20 cellular contexts compared by ENCODE assay signal in genomic region chr5:3359642-3360041, GRCh38.
DNase-seq lines count a peak whose midpoint lies in the region; ATAC-seq and TF ChIP-seq lines count a peak whose summit lies in the region.
"Had no signal": no experiment of that assay in that cellular context is flagged by ENCODE, and none has a peak within 500 bp of the region (broad histone marks: within the 10 kb centered on the region; RNA-seq: fewer than 3 reads in every experiment).

No MANE protein-coding gene starts in this region.

- POLR2A ChIA-PET in HEK293 (lab: Yijun Ruan, JAX) = no interaction called here

- H3K9me3 ChIP-seq in HEK293 (ENCODE audit: control insufficient read depth, insufficient read depth, low read depth, low read length) (no peaks in the 10 kb centered on the region), psoas muscle (no peaks in the 10 kb centered on the region)

- H3K4me1 ChIP-seq in HEK293 (ENCODE audit: control insufficient read depth, insufficient read depth, low read length) (no peaks in the 10 kb centered on the region), psoas muscle (no peaks in the 10 kb centered on the region)

- intact Hi-C loops in psoas muscle (cut with DNase I) = loop anchor here in 1 of 2 donors (2.0 kb wide), 1 partner anchor 77 kb away; no protein-coding TSS in a partner anchor

- H3K36me3 ChIP-seq in HEK293 (ENCODE audit: control insufficient read depth in 2 of 2, insufficient read depth in 1 of 2, low read length in 2 of 2) (no peaks in the 10 kb centered on the region), psoas muscle (ENCODE audit: insufficient read depth in 1 of 2, low read depth in 1 of 2) (no peaks in the 10 kb centered on the region)

- CTCF ChIA-PET in HEK293 (lab: Yijun Ruan, JAX) = no interaction called here

- no peaks in the 10 kb centered on the region for H3K27me3 ChIP-seq in psoas muscle (ENCODE audit: insufficient read depth in 3 of 3, low read length in 2 of 3)

- H3K27ac ChIP-seq in HEK293 (ENCODE audit: extremely low read depth, low read depth, low read length) (no peak overlapping the region), psoas muscle (no peak overlapping the region)
- H3K27ac ChIP-seq: HL-60, KMS-11 had no signal

- TF ChIP-seq CTCF in HEK293 (tag by site-specific recombination; IDR thresholded peaks at IDR 0.05) (no peak), psoas muscle (IDR thresholded peaks at IDR 0.05) (no peak)

- H3K4me3 ChIP-seq in HEK293 (ENCODE audit: low read depth, low read length) = no peak overlapping the region
- H3K4me3 ChIP-seq in psoas muscle = no peak overlapping the region

- peak; percentile 26 to 77 (median 50) for ATAC-seq in psoas muscle
- no peak for ATAC-seq in GM21576 (IDR thresholded peaks at IDR 0.05; ENCODE audit: unreplicated experiment)
- no peak for ATAC-seq in GM19023 (IDR thresholded peaks at IDR 0.05; ENCODE audit: unreplicated experiment)

- 9 to 29% (median 18%) methylated on average over 4 of the region's 4 CpGs for WGBS in psoas muscle, 3 donors

- peak; percentile 31 for DNase-seq in DMS153 treated with DMSO at 0.1 percent for 48 hours (lab: John Stamatoyannopoulos, UW; ENCODE audit: unreplicated experiment)
- DNase-seq in ecto neural progenitor cell (ENCODE audit: low spot score) = peak; percentile 36
- no peak for DNase-seq in psoas muscle
- no peak for DNase-seq in GOT3 (lab: John Stamatoyannopoulos, UW)
- DNase-seq in central memory CD4-positive, alpha-beta T cell = no peak
- DNase-seq: ACHN, DMS 273 treated with DMSO at 0.1 percent for 48 hours, GF-D8, HCEC 1CT, NCI-H1417 treated with DMSO at 0.1 percent for 48 hours, NCI-H187 treated with DMSO at 0.1 percent for 48 hours, NCI-H345, NCI-H69, Right ventricle myocardium superior, SW 1271 had no signal

TF ChIP-seq in HEK293, 187 proteins besides CTCF, POLR2A, EP300 and RAD21:
- TF ChIP-seq HOXD13 (CRISPR knock-in tag; IDR thresholded peaks at IDR 0.05; ENCODE audit: borderline replicate concordance) (no peak), REST (tag by site-specific recombination; IDR thresholded peaks at IDR 0.05) (peak; percentile 47; the same call in 1 of the 2 replicates), SCRT2 (tag by site-specific recombination; IDR thresholded peaks at IDR 0.05) (no peak), ZNF707 (tag by site-specific recombination; IDR thresholded peaks at IDR 0.05) (no peak)
TF ChIP-seq in HEK293: peak in this region for 1.

Comparison
In these comparisons a context has a peak if more than half of its experiments do, and no peak if none do; other contexts are left out.
1. DNase-seq: peak in DMS153 treated with DMSO at 0.1 percent for 48 hours (single experiment) and ecto neural progenitor cell (single experiment); none in psoas muscle (0 of 2), GOT3 (single experiment) and central memory CD4-positive, alpha-beta T cell (single experiment).
2. ATAC-seq: peak in psoas muscle (4 of 4); none in GM21576 (single experiment) and GM19023 (single experiment).